Comparison of ENCODE assay signal across 26 cellular contexts in the genomic region with DNA sequence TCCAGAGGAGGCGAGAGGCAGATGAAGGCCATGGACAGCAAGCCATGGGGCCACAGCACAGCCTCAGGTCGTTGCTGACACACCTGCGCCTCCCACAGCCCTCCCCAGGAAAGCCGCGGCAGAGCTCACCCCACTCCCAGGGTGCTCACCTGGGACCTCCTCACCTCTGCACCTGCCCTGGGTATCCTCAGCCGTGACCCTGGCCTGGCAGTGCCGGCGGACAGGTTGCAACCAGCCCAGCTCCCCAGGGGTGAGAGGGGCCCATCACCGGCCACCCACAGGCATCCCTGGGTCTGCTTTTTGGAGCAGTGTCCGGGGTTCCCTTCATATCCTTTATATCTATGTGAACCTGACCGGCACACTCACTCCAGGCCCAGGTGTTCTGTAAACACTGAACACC. TPM values are rescaled to one million over a fixed set of nuclear protein-coding genes. Genes with fewer than 3 reads are reported as not detected.
DNase-seq lines count a peak whose midpoint lies in the region; FAIRE-seq and TF ChIP-seq lines count a peak whose summit lies in the region.
"Had no signal": no experiment of that assay in that cellular context is flagged by ENCODE, and none has a peak within 500 bp of the region (broad histone marks: within the 10 kb centered on the region; RNA-seq: fewer than 3 reads in every experiment).

No MANE protein-coding gene starts in this region.

- H2BK15ac ChIP-seq in H1 (ENCODE audit: low read length): no peak overlapping the region

- H2BK5ac ChIP-seq in H1 (ENCODE audit: low read depth, low read length): no peak overlapping the region

- H3K79me2 ChIP-seq in H1 (ENCODE audit: control insufficient read depth in 1 of 2, insufficient read depth in 2 of 2, low read length in 2 of 2) (no peaks in the 10 kb centered on the region), osteoblast (ENCODE audit: insufficient read depth, low read length) (no peaks in the 10 kb centered on the region)

- no peak overlapping the region for H3K56ac ChIP-seq in H1 (replicated peaks; ENCODE audit: insufficient read length, low read depth, low read length)

- TF ChIP-seq EP300 in H1 (IDR thresholded peaks at IDR 0.05; ENCODE audit: borderline replicate concordance in 1 of 2, low read depth in 2 of 2, low read length in 2 of 2): no peak

- DNase-seq in RPMI8226: peak; percentile 23
- DNase-seq in H1 (ENCODE audit: low read depth in 1 of 2, low spot score in 2 of 2): no peak
- DNase-seq in osteoblast (ENCODE audit: insufficient read length, low spot score, missing footprints): peak; percentile 55
- no peak for DNase-seq in activated T-cell treated with anti-CD3 and anti-CD28 coated beads, Interleukin-2, amount 50 U/mL, for 1 hour
- no peak for DNase-seq in HK-2 (ENCODE audit: unreplicated experiment)
- no peak for DNase-seq in C1 segment of cervical spinal cord (lab: John Stamatoyannopoulos, UW)
- DNase-seq: 8988T; ACHN; AML-193; BE2C; Calu3; CD4-positive, alpha-beta memory T cell; COR-L47; DMS53; DMS79 treated with DMSO at 0.1 percent for 48 hours; GF-D8 had no signal

- no peaks in the 10 kb centered on the region for H3K79me1 ChIP-seq in H1 (ENCODE audit: low read depth, low read length)

- no peak for TF ChIP-seq POLR2A in H1 (IDR thresholded peaks at IDR 0.05; ENCODE audit: control extremely low read depth in 1 of 2, low read depth in 2 of 2, low read length in 2 of 2)

- TF ChIP-seq CTCF in HEK293 (tag by site-specific recombination; IDR thresholded peaks at IDR 0.05): no peak
- no peak for TF ChIP-seq CTCF in H1 (IDR thresholded peaks at IDR 0.05; ENCODE audit: control extremely low read depth in 1 of 3, insufficient read depth in 1 of 3, low read depth in 1 of 3, low read length in 3 of 3)
- no peak for TF ChIP-seq CTCF in osteoblast (IDR thresholded peaks at IDR 0.05; ENCODE audit: extremely low read depth, low read depth, low read length)

- H3K4me2 ChIP-seq in H1 (ENCODE audit: insufficient read depth in 1 of 2, low read depth in 2 of 2, low read length in 2 of 2) (no peak overlapping the region), osteoblast (ENCODE audit: insufficient read depth, low read length) (no peak overlapping the region)
- H3K4me2 ChIP-seq: A549, GM23338 had no signal

- H4K20me1 ChIP-seq in H1 (replicated peaks in 1 of 2; ENCODE audit: control insufficient read depth in 1 of 2, insufficient read depth in 2 of 2, low read length in 2 of 2) (peaks cover 0 to 4% of the 10 kb centered on the region in 2 experiments), osteoblast (ENCODE audit: insufficient read depth, low read length) (no peaks in the 10 kb centered on the region)

- H3K27me3 ChIP-seq in H1 (replicated peaks in 1 of 4; ENCODE audit: control insufficient read depth in 3 of 4, extremely low read depth in 1 of 4, insufficient read depth in 3 of 4, low read length in 3 of 4) (no peaks in the 10 kb centered on the region; a peak in 1 of 7 replicates), osteoblast (ENCODE audit: insufficient read depth, low read length) (peaks cover 9% of the 10 kb centered on the region)
- H3K27me3 ChIP-seq: BE2C had no signal

- H3K14ac ChIP-seq in H1 (ENCODE audit: insufficient read length): no peak overlapping the region

- H3K9me3 ChIP-seq in HEK293 (ENCODE audit: control insufficient read depth, insufficient read depth, low read depth, low read length): no peaks in the 10 kb centered on the region
- H3K9me3 ChIP-seq in H1 (ENCODE audit: insufficient read depth in 2 of 2, low read depth in 1 of 2, low read length in 1 of 2): no peaks in the 10 kb centered on the region; a peak in 1 of 4 replicates
- no peaks in the 10 kb centered on the region for H3K9me3 ChIP-seq in osteoblast (ENCODE audit: low read depth, low read length)
- H3K9me3 ChIP-seq: BE2C, HAP-1 had no signal

- H3K36me3 ChIP-seq in HEK293 (ENCODE audit: control insufficient read depth in 2 of 2, insufficient read depth in 1 of 2, low read length in 2 of 2) (no peaks in the 10 kb centered on the region), H1 (ENCODE audit: control insufficient read depth in 2 of 4, insufficient read depth in 4 of 4, low read length in 3 of 4) (no peaks in the 10 kb centered on the region), osteoblast (ENCODE audit: insufficient read depth, low read length) (no peaks in the 10 kb centered on the region)
- H3K36me3 ChIP-seq: BE2C; BLaER1 treated with 17β-estradiol and CSF1 and Interleukin-3, amounts not matched to agents 10 nM and 100 nM; HAP-1 had no signal

- peaks cover 6% of the 10 kb centered on the region; the same call in 1 of the 2 replicates for H3K23me2 ChIP-seq in H1 (ENCODE audit: low read depth, low read length)

- TF ChIP-seq RAD21 in H1 (IDR thresholded peaks at IDR 0.05 in 1 of 2, conservative IDR thresholded peaks at IDR 0.05 in 1 of 2; ENCODE audit: low read depth in 2 of 2, low read length in 2 of 2): no peak

- no peak overlapping the region for H3K4ac ChIP-seq in H1 (replicated peaks; ENCODE audit: insufficient read length, low read depth, low read length)

- H3K4me1 ChIP-seq in HEK293 (ENCODE audit: control insufficient read depth, insufficient read depth, low read length) (no peaks in the 10 kb centered on the region), H1 (replicated peaks in 1 of 4; ENCODE audit: control insufficient read depth in 3 of 4, insufficient read depth in 4 of 4, low read length in 3 of 4) (peaks cover 0 to 8% (median 3%) of the 10 kb centered on the region in 4 experiments; a peak in 3 of 7 replicates), osteoblast (ENCODE audit: insufficient read depth, low read length) (no peaks in the 10 kb centered on the region)
- H3K4me1 ChIP-seq: A549, HAP-1 had no signal

- H3K9ac ChIP-seq in H1 (replicated peaks in 1 of 4; ENCODE audit: extremely low read depth in 1 of 4, low read depth in 3 of 4, low read length in 3 of 4): no peak overlapping the region
- H3K9ac ChIP-seq: BLaER1 treated with 17β-estradiol and CSF1 and Interleukin-3, amounts not matched to agents 10 nM and 100 nM had no signal

- POLR2A ChIA-PET in HEK293 (lab: Yijun Ruan, JAX): no interaction called here
- POLR2A ChIA-PET in H1 (lab: Charles Lee; ENCODE audit: partially characterized antibody): no interaction called here

- no peak overlapping the region for H4K91ac ChIP-seq in H1 (replicated peaks; ENCODE audit: insufficient read length, low read length)

- H4K8ac ChIP-seq in H1 (ENCODE audit: extremely low read depth, insufficient read depth, low read length): no peak overlapping the region

- no peak overlapping the region for H3K18ac ChIP-seq in H1 (ENCODE audit: extremely low read depth, low read length)

- no peak overlapping the region for H2BK120ac ChIP-seq in H1 (replicated peaks; ENCODE audit: low read depth, low read length)

- H2AK5ac ChIP-seq in H1 (ENCODE audit: low read depth, low read length): no peak overlapping the region

- no peak for FAIRE-seq in H1 (lab: Jason Lieb, UNC)
- FAIRE-seq: A549, GM12891, GM18507, H54 had no signal

- H3K27ac ChIP-seq in HEK293 (ENCODE audit: extremely low read depth, low read depth, low read length) (no peak overlapping the region), H1 (ENCODE audit: low read depth, low read length) (no peak overlapping the region), osteoblast (ENCODE audit: low read depth, low read length) (no peak overlapping the region)
- H3K27ac ChIP-seq: A549; BLaER1 treated with 17β-estradiol and CSF1 and Interleukin-3, amounts not matched to agents 10 nM and 100 nM had no signal

- no peak overlapping the region for H3K23ac ChIP-seq in H1 (ENCODE audit: insufficient read length)

- no peak overlapping the region for H4K5ac ChIP-seq in H1 (ENCODE audit: insufficient read length, low read depth, low read length)

- 90% methylated on average over 11 of the region's 11 CpGs; no CpG with 5 or more reads in 1 of the 2 experiments for WGBS in H1 (ENCODE audit: extremely low coverage in 1 of 2, insufficient coverage in 1 of 2, insufficient read length in 1 of 2, insufficient replicate concordance in 2 of 2, low coverage in 1 of 2, low lambda C conversion rate in 2 of 2, missing lambda C conversion rate in 1 of 2), 2 experiments

- 0 out of 2 replicates have a peak overlapping the region, but pooled peaks have one; percentile 50 for H2BK12ac ChIP-seq in H1 (ENCODE audit: low read depth, low read length)

- CTCF ChIA-PET in HEK293 (lab: Yijun Ruan, JAX) (interaction anchor here (0.7 to 1.0 kb wide), 3 partner anchors 27 to 199 kb away, joined by 3 read pairs; no protein-coding TSS in a partner anchor), H1 (lab: Charles Lee; ENCODE audit: partially characterized antibody) (interaction anchor here (0.7 to 1.6 kb wide), 4 partner anchors 11 to 209 kb away, joined by 3 to 4 read pairs (median 3); no protein-coding TSS in a partner anchor)

- H3K4me3 ChIP-seq in HEK293 (ENCODE audit: low read depth, low read length): no peak overlapping the region
- no peak overlapping the region for H3K4me3 ChIP-seq in H1 (ENCODE audit: extremely low read depth in 1 of 4, insufficient read depth in 2 of 4, low read depth in 3 of 4, low read length in 4 of 4)
- H3K4me3 ChIP-seq in osteoblast (ENCODE audit: insufficient read depth, low read length): no peak overlapping the region
- H3K4me3 ChIP-seq: A549; BLaER1 treated with 17β-estradiol and CSF1 and Interleukin-3, amounts not matched to agents 10 nM and 100 nM; GM23338; HAP-1 had no signal

- H2BK20ac ChIP-seq in H1 (ENCODE audit: low read length): no peak overlapping the region

- H2AFZ ChIP-seq in H1 (ENCODE audit: low read length) (no peak overlapping the region), osteoblast (ENCODE audit: low read length) (no peak overlapping the region)
- H2AFZ ChIP-seq: GM23338 had no signal

TF ChIP-seq in HEK293, 187 proteins besides CTCF, POLR2A, EP300 and RAD21:
- TF ChIP-seq ZNF777 (tag by site-specific recombination; IDR thresholded peaks at IDR 0.05; ENCODE audit: borderline replicate concordance): no peak
- 0 out of 2 replicates have a peak, but pooled peaks have one; percentile 44 for TF ChIP-seq ZSCAN16 (tag by site-specific recombination; IDR thresholded peaks at IDR 0.05)

TF ChIP-seq in H1, 55 proteins besides CTCF, POLR2A, EP300 and RAD21 (continues in another document):
- TF ChIP-seq POU5F1 (IDR thresholded peaks at IDR 0.05; ENCODE audit: low read depth, low read length) (no peak), ASH2L (IDR thresholded peaks at IDR 0.05; ENCODE audit: low read length) (no peak), CEBPB (IDR thresholded peaks at IDR 0.05; ENCODE audit: low read depth, low read length) (no peak)

RNA-seq across cellular contexts. Expression of a gene that starts 30.4 kb away (rescaled TPM):
- total RNA-seq in H1 (2021; fragmentation: NEBNext Ultra II Directional; extraction: Animal tissue kit (Norgen Biotek cat#: 25700)): not detected in 2 replicates
- not detected in 2 replicates for polyA plus RNA-seq in H1 (2011; rRNA removed)
- not detected for polyA plus RNA-seq in H1 (2011; cell fraction: cytosol; rRNA removed)
- polyA plus RNA-seq in H1 (2011; cell fraction: nucleus; rRNA removed): not detected
- polyA plus RNA-seq in H1 (2012, experiment 1 of 2): not detected in 4 replicates
- polyA plus RNA-seq in H1 (2012, experiment 2 of 2): not detected
- polyA plus RNA-seq in H1 (2013, experiment 1 of 2): not detected
- not detected for polyA plus RNA-seq in H1 (2013, experiment 2 of 2)
- polyA minus RNA-seq in H1 (2011; rRNA and poly(A)+ RNA removed): not detected in 2 replicates
- polyA minus RNA-seq in H1 (2011; cell fraction: cytosol; rRNA and poly(A)+ RNA removed): not detected
- polyA minus RNA-seq in H1 (2011; cell fraction: nucleus; rRNA and poly(A)+ RNA removed): not detected
- not detected in 2 replicates for total RNA-seq in osteoblast
- total RNA-seq: Calu3, Daoy, G401, GM23338 had no signal
- polyA plus RNA-seq: A549, GM23338 had no signal

Comparison
In these comparisons a context has a peak if more than half of its experiments do, and no peak if none do; other contexts are left out.
1. DNase-seq: peak in RPMI8226 (single experiment) and osteoblast (single experiment); none in H1 (0 of 2), activated T-cell treated with anti-CD3 and anti-CD28 coated beads, Interleukin-2, amount 50 U/mL, for 1 hour (single experiment), HK-2 (single experiment) and C1 segment of cervical spinal cord (0 of 14).